ENCODE assay signal across 9 cellular contexts in genomic region chr20:881051-881820, GRCh38. TPM values are rescaled to one million over a fixed set of nuclear protein-coding genes. Genes with fewer than 3 reads are reported as not detected.
A peak's percentile ranks its signal among the peaks of the same experiment; 100 is the strongest.
DNase-seq lines count a peak whose midpoint lies in the region; ATAC-seq and TF ChIP-seq lines count a peak whose summit lies in the region.
"Had no signal": no experiment of that assay in that cellular context is flagged by ENCODE, and none has a peak within 500 bp of the region (broad histone marks: within the 10 kb centered on the region; RNA-seq: fewer than 3 reads in every experiment).

No MANE protein-coding gene starts in this region.

- DNase-seq in CD14-positive monocyte (ENCODE audit: low spot score) = peak; percentile 83
- DNase-seq in KBM-7 = peak; percentile 33
- peak; percentile 70 for DNase-seq in activated CD4-positive, alpha-beta T cell treated with anti-CD3 and anti-CD28 coated beads, Interleukin-2, amount 10 ng/mL, durations not matched to agents 24 days and 14 days
- DNase-seq in glomerular visceral epithelial cell (ENCODE audit: extremely low spot score) = peak; percentile 55
- no peak for DNase-seq in hypothalamus (lab: John Stamatoyannopoulos, UW)
- DNase-seq in mesenteric fat pad (ENCODE audit: low spot score) = no peak

- H3K36me3 Mint-ChIP-seq in CD14-positive monocyte = peaks cover 0 to 5% of the 10 kb centered on the region in 2 donors
- H3K36me3 Mint-ChIP-seq in activated CD4-positive, alpha-beta T cell treated with anti-CD3 and anti-CD28 coated beads, Interleukin-2, amount 10 ng/mL, durations not matched to agents 24 days and 14 days (ENCODE audit: low read depth) = no peaks in the 10 kb centered on the region

- intact Hi-C loops in CD14-positive monocyte (cut with micrococcal nuclease) = loop anchor here (5.0 to 10.0 kb wide), 4 partner anchors 34 to 74 kb away; no protein-coding TSS in a partner anchor
- intact Hi-C loops in activated CD4-positive, alpha-beta T cell treated with anti-CD3 and anti-CD28 coated beads, Interleukin-2, amount 10 ng/mL, durations not matched to agents 24 days and 14 days (cut with micrococcal nuclease) = no loop called here

- no peak for TF ChIP-seq CTCF in CD14-positive monocyte (IDR thresholded peaks at IDR 0.05)

- peaks cover 0 to 5% (median 0%) of the 10 kb centered on the region in 7 donors for H3K9me3 Mint-ChIP-seq in CD14-positive monocyte
- no peaks in the 10 kb centered on the region for H3K9me3 Mint-ChIP-seq in activated CD4-positive, alpha-beta T cell treated with anti-CD3 and anti-CD28 coated beads, Interleukin-2, amount 10 ng/mL, durations not matched to agents 24 days and 14 days
- H3K9me3 Mint-ChIP-seq: nephron had no signal

- in situ Hi-C loops in KBM-7 (cut with MboI; ENCODE audit: low pct_unique_long_range_greater_than_20kb, low sequenced_read_pairs) = no loop called here

- peaks cover 38% of the 10 kb centered on the region for H3K4me1 Mint-ChIP-seq in CD14-positive monocyte
- peaks cover 12% of the 10 kb centered on the region for H3K4me1 Mint-ChIP-seq in activated CD4-positive, alpha-beta T cell treated with anti-CD3 and anti-CD28 coated beads, Interleukin-2, amount 10 ng/mL, durations not matched to agents 24 days and 14 days
- H3K4me1 Mint-ChIP-seq: nephron had no signal

- H3K27me3 Mint-ChIP-seq in CD14-positive monocyte (ENCODE audit: low read depth in 3 of 3) = peaks cover 27 to 36% (median 27%) of the 10 kb centered on the region in 3 donors
- H3K27me3 Mint-ChIP-seq in activated CD4-positive, alpha-beta T cell treated with anti-CD3 and anti-CD28 coated beads, Interleukin-2, amount 10 ng/mL, durations not matched to agents 24 days and 14 days = peaks cover 11% of the 10 kb centered on the region

- ATAC-seq in GM19023 (IDR thresholded peaks at IDR 0.05; ENCODE audit: unreplicated experiment) (no peak), HG03159 (IDR thresholded peaks at IDR 0.05; ENCODE audit: unreplicated experiment) (no peak)

- H3K27ac Mint-ChIP-seq in CD14-positive monocyte = peak overlapping the region; percentile 87 to 96 (median 93)
- peak overlapping the region; percentile 2 for H3K27ac Mint-ChIP-seq in activated CD4-positive, alpha-beta T cell treated with anti-CD3 and anti-CD28 coated beads, Interleukin-2, amount 10 ng/mL, durations not matched to agents 24 days and 14 days
- H3K27ac Mint-ChIP-seq: nephron had no signal

- H3K4me3 Mint-ChIP-seq in CD14-positive monocyte = peak overlapping the region in 1 of 2 donors; percentile 75
- H3K4me3 Mint-ChIP-seq in activated CD4-positive, alpha-beta T cell treated with anti-CD3 and anti-CD28 coated beads, Interleukin-2, amount 10 ng/mL, durations not matched to agents 24 days and 14 days = peak overlapping the region; percentile 30
- H3K4me3 Mint-ChIP-seq: nephron had no signal

RNA-seq across cellular contexts. Expression of gene ANGPT4, which starts 34.9 kb away (rescaled TPM):
- under 1 TPM in 1 of 2 donors, not detected in 1; 0.14 TPM for polyA plus RNA-seq in CD14-positive monocyte
- not detected in 2 replicates for total RNA-seq in activated CD4-positive, alpha-beta T cell treated with anti-CD3 and anti-CD28 coated beads, Interleukin-2, amount 10 ng/mL, durations not matched to agents 24 days and 14 days
- 0.42 TPM for total RNA-seq in mesenteric fat pad

RNA-seq across cellular contexts. Expression of gene FAM110A, which starts 47.7 kb away (rescaled TPM):
- polyA plus RNA-seq in CD14-positive monocyte = 10 to 100 TPM; 13.8 to 27.8 TPM
- 13.3 and 15.4 TPM in 2 replicates for total RNA-seq in activated CD4-positive, alpha-beta T cell treated with anti-CD3 and anti-CD28 coated beads, Interleukin-2, amount 10 ng/mL, durations not matched to agents 24 days and 14 days
- total RNA-seq in mesenteric fat pad = 3.7 TPM

Comparison
In these comparisons a context has a peak if more than half of its experiments do, and no peak if none do; other contexts are left out.
1. DNase-seq: peak in CD14-positive monocyte (single experiment), KBM-7 (single experiment), activated CD4-positive, alpha-beta T cell treated with anti-CD3 and anti-CD28 coated beads, Interleukin-2, amount 10 ng/mL, durations not matched to agents 24 days and 14 days (single experiment) and glomerular visceral epithelial cell (single experiment); none in hypothalamus (0 of 51) and mesenteric fat pad (single experiment).